ENCODE assay signal across 7 cellular contexts in the genomic region with DNA sequence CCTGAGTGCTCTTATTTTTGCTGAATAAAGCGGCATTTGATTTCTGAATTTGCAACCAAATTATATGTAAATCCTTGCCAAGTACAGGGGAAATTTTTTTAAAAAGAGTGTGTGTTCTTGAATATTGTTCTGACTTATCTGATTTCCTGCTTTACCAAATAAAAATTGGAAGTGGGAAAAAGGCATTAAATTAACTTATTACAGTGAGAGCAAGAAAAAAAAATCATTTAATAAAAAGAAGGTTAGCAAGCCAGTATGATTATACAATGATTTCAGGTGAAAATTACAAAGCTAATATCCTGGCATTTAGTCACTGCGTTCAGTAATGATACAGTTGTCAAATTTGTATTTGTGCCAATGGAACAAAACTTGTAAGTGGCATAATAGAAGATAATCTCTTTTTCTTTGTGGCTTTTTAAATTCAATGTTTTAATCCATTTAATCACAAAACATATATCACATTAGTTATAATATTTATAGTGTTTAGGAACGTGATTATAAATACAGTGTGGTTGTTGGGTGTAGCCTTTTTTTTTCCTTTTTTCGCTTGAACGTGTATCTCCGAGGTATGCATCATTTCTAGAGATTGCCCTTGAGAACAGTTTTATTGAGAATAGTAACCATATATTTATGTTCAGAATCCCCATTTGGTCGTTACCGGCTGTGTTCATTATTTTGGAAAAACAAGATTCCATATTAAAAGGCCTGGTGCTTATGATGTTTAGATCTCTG.
DNase-seq lines count a peak whose midpoint lies in the region; TF ChIP-seq lines count a peak whose summit lies in the region.

No MANE protein-coding gene starts in this region.

- TF ChIP-seq CTCF in Calu3 (IDR thresholded peaks at IDR 0.05; ENCODE audit: unreplicated experiment) (no peak), OCI-LY1 (IDR thresholded peaks at IDR 0.05; ENCODE audit: low read length) (no peak), endothelial cell (IDR thresholded peaks at IDR 0.05; ENCODE audit: unreplicated experiment) (no peak)

- H3K27me3 ChIP-seq in OCI-LY1 (ENCODE audit: insufficient read depth, low read length) (no peaks in the 10 kb centered on the region), rectal smooth muscle tissue (ENCODE audit: control insufficient read depth, insufficient read depth, low read length) (no peaks in the 10 kb centered on the region)
- no peaks in the 10 kb centered on the region for H3K27me3 ChIP-seq in effector memory CD4-positive, alpha-beta T cell (replicated peaks; ENCODE audit: control insufficient read depth, insufficient read depth, low read length, poor library complexity, severe bottlenecking)

- no peak overlapping the region for H2AFZ ChIP-seq in OCI-LY1 (ENCODE audit: low read length)

- H4K20me1 ChIP-seq in OCI-LY1 (ENCODE audit: insufficient read depth, low read length) = no peaks in the 10 kb centered on the region

- H3K9me3 Mint-ChIP-seq in Calu3 (ENCODE audit: low read depth, unreplicated experiment) (no peaks in the 10 kb centered on the region), endothelial cell (ENCODE audit: unreplicated experiment) (no peaks in the 10 kb centered on the region)

- H3K4me3 ChIP-seq in OCI-LY1 (ENCODE audit: low read depth, low read length, poor library complexity, severe bottlenecking) = peak overlapping the region; percentile 70
- H3K4me3 ChIP-seq in effector memory CD4-positive, alpha-beta T cell (ENCODE audit: insufficient read depth, low read depth, low read length, poor library complexity, severe bottlenecking) = no peak overlapping the region
- peak overlapping the region; percentile 82 for H3K4me3 ChIP-seq in rectal smooth muscle tissue (ENCODE audit: low read length)

- H3K4me1 Mint-ChIP-seq in Calu3 (ENCODE audit: low read depth, unreplicated experiment) (peaks cover 29% of the 10 kb centered on the region), endothelial cell (ENCODE audit: unreplicated experiment) (no peaks in the 10 kb centered on the region)

- H3K4me3 Mint-ChIP-seq in Calu3 (ENCODE audit: low read depth, unreplicated experiment) = peak overlapping the region; percentile 71
- no peak overlapping the region for H3K4me3 Mint-ChIP-seq in endothelial cell (ENCODE audit: unreplicated experiment)

- CTCF ChIA-PET in Calu3 (lab: Charles Lee) = no interaction called here

- H3K27ac Mint-ChIP-seq in Calu3 (ENCODE audit: unreplicated experiment) (peak overlapping the region; percentile 93), endothelial cell (ENCODE audit: unreplicated experiment) (no peak overlapping the region)

- no peaks in the 10 kb centered on the region for H3K27me3 Mint-ChIP-seq in Calu3 (ENCODE audit: unreplicated experiment)
- peaks cover 21% of the 10 kb centered on the region for H3K27me3 Mint-ChIP-seq in endothelial cell (ENCODE audit: unreplicated experiment)

- intact Hi-C loops in Calu3 (cut with micrococcal nuclease; ENCODE audit: unreplicated experiment) = loop anchor here (1.0 kb wide), 1 partner anchor 9 kb away; no protein-coding TSS in a partner anchor

- peak overlapping the region; percentile 72 for H3K9ac ChIP-seq in OCI-LY1 (ENCODE audit: low read length)
- H3K9ac ChIP-seq in rectal smooth muscle tissue (ENCODE audit: low read length) = peak overlapping the region; percentile 16

- H3K36me3 ChIP-seq in OCI-LY1 (ENCODE audit: insufficient read depth, low read length) = no peaks in the 10 kb centered on the region; the same call in 1 of the 2 replicates
- H3K36me3 ChIP-seq in effector memory CD4-positive, alpha-beta T cell (ENCODE audit: control insufficient read depth, insufficient read depth, low read length) = no peaks in the 10 kb centered on the region
- H3K36me3 ChIP-seq in rectal smooth muscle tissue (ENCODE audit: control insufficient read depth, insufficient read depth, low read length) = no peaks in the 10 kb centered on the region

- H3K9me2 ChIP-seq in OCI-LY1 (ENCODE audit: low read depth, low read length) = no peaks in the 10 kb centered on the region

- BruUV-seq in Calu3 (replicated peaks; lab: Mats Ljungman, UMichigan) = no TSS peak

- H3K4me1 ChIP-seq in OCI-LY1 (ENCODE audit: insufficient read depth, low read length, severe bottlenecking) (peaks cover 72% of the 10 kb centered on the region), rectal smooth muscle tissue (ENCODE audit: control insufficient read depth, insufficient read depth, low read length) (peaks cover 54% of the 10 kb centered on the region)
- H3K4me1 ChIP-seq in effector memory CD4-positive, alpha-beta T cell (ENCODE audit: control insufficient read depth, insufficient read depth, low read length, poor library complexity, severe bottlenecking) = peaks cover 12% of the 10 kb centered on the region

- no peaks in the 10 kb centered on the region for H3F3A ChIP-seq in OCI-LY1 (ENCODE audit: insufficient read depth, low read length)

- peak overlapping the region; percentile 88 for H3K27ac ChIP-seq in OCI-LY1 (ENCODE audit: low read depth, low read length, poor library complexity, severe bottlenecking)
- H3K27ac ChIP-seq in effector memory CD4-positive, alpha-beta T cell (ENCODE audit: insufficient read depth, low read length, poor library complexity, severe bottlenecking) = peak overlapping the region; percentile 76
- H3K27ac ChIP-seq in rectal smooth muscle tissue (ENCODE audit: low read depth, low read length) = peak overlapping the region; percentile 96

- H3K36me3 Mint-ChIP-seq in Calu3 (ENCODE audit: insufficient read depth, unreplicated experiment) = peaks cover 83% of the 10 kb centered on the region
- H3K36me3 Mint-ChIP-seq in endothelial cell (ENCODE audit: low read depth, unreplicated experiment) = no peaks in the 10 kb centered on the region

- DNase-seq in Calu3 (no peak), endothelial cell (ENCODE audit: low spot score) (no peak), hypothalamus (lab: John Stamatoyannopoulos, UW) (no peak), DMS 273 (lab: John Stamatoyannopoulos, UW; ENCODE audit: unreplicated experiment) (no peak)
- no peak for DNase-seq in effector memory CD4-positive, alpha-beta T cell

- peak overlapping the region; percentile 80 for H3K4me2 ChIP-seq in OCI-LY1 (ENCODE audit: low read length)

- H3K79me2 ChIP-seq in OCI-LY1 (ENCODE audit: insufficient read depth, low read length) = peaks cover 42% of the 10 kb centered on the region

- H3K9me3 ChIP-seq in OCI-LY1 (ENCODE audit: low read length) = no peaks in the 10 kb centered on the region
- H3K9me3 ChIP-seq in effector memory CD4-positive, alpha-beta T cell (ENCODE audit: control insufficient read depth, low read length) = no peaks in the 10 kb centered on the region
